ENCODE assay signal across 9 cellular contexts in genomic region chr5:151222054-151222768, GRCh38. TPM values are rescaled to one million over a fixed set of nuclear protein-coding genes. Genes with fewer than 3 reads are reported as not detected.
DNase-seq lines count a peak whose midpoint lies in the region; ATAC-seq and TF ChIP-seq lines count a peak whose summit lies in the region.
"Had no signal": no experiment of that assay in that cellular context is flagged by ENCODE, and none has a peak within 500 bp of the region (broad histone marks: within the 10 kb centered on the region; RNA-seq: fewer than 3 reads in every experiment).

No MANE protein-coding gene starts in this region.

- peak overlapping the region; percentile 98 for H3K9ac ChIP-seq in Karpas-422 (ENCODE audit: low read length)

- H3K9me3 ChIP-seq in Karpas-422 (ENCODE audit: low read length): no peaks in the 10 kb centered on the region
- no peaks in the 10 kb centered on the region for H3K9me3 ChIP-seq in lung (ENCODE audit: control insufficient read depth in 2 of 2, insufficient read depth in 1 of 2, low read length in 1 of 2)

- no peaks in the 10 kb centered on the region for H3K27me3 Mint-ChIP-seq in activated naive CD8-positive, alpha-beta T cell
- no peaks in the 10 kb centered on the region for H3K27me3 Mint-ChIP-seq in stimulated activated naive CD8-positive, alpha-beta T cell treated with anti-CD3 and anti-CD28 coated beads, Interleukin-15, amount 100 ng/mL, for 72 hours

- H3K4me1 ChIP-seq in Karpas-422 (ENCODE audit: low read length) (peaks cover 84% of the 10 kb centered on the region), lung (ENCODE audit: control insufficient read depth in 2 of 2, insufficient read depth in 2 of 2, low read length in 2 of 2) (peaks cover 8 to 30% of the 10 kb centered on the region in 2 donors)

- no peak overlapping the region for H2AFZ ChIP-seq in Karpas-422 (ENCODE audit: low read length)

- H4K20me1 ChIP-seq in Karpas-422 (ENCODE audit: insufficient read depth, low read depth, low read length): no peaks in the 10 kb centered on the region

- no peaks in the 10 kb centered on the region for H3K9me3 Mint-ChIP-seq in activated naive CD8-positive, alpha-beta T cell (ENCODE audit: low read depth)
- no peaks in the 10 kb centered on the region for H3K9me3 Mint-ChIP-seq in stimulated activated naive CD8-positive, alpha-beta T cell treated with anti-CD3 and anti-CD28 coated beads, Interleukin-15, amount 100 ng/mL, for 72 hours

- peak overlapping the region; percentile 76 for H3K4me2 ChIP-seq in Karpas-422 (ENCODE audit: low read depth, low read length, poor library complexity, severe bottlenecking)

- peak overlapping the region; percentile 85 for H3K4me3 Mint-ChIP-seq in activated naive CD8-positive, alpha-beta T cell
- peak overlapping the region; percentile 82 to 95 for H3K4me3 Mint-ChIP-seq in stimulated activated naive CD8-positive, alpha-beta T cell treated with anti-CD3 and anti-CD28 coated beads, Interleukin-15, amount 100 ng/mL, for 72 hours

- peaks cover 62% of the 10 kb centered on the region for H3K79me2 ChIP-seq in Karpas-422 (ENCODE audit: low read length)

- peaks cover 72% of the 10 kb centered on the region for H3K4me1 Mint-ChIP-seq in activated naive CD8-positive, alpha-beta T cell (ENCODE audit: low read depth)
- peaks cover 72% of the 10 kb centered on the region for H3K4me1 Mint-ChIP-seq in stimulated activated naive CD8-positive, alpha-beta T cell treated with anti-CD3 and anti-CD28 coated beads, Interleukin-15, amount 100 ng/mL, for 72 hours

- peak overlapping the region; percentile 86 for H3K4me3 ChIP-seq in Karpas-422 (ENCODE audit: low read length)
- no peak overlapping the region for H3K4me3 ChIP-seq in lung

- H3K9me2 ChIP-seq in Karpas-422 (replicated peaks; ENCODE audit: insufficient read depth, low read length): no peaks in the 10 kb centered on the region

- TF ChIP-seq CTCF in lung (IDR thresholded peaks at IDR 0.05; ENCODE audit: control extremely low read depth, extremely low read depth): no peak

- H3K36me3 ChIP-seq in Karpas-422 (ENCODE audit: insufficient read depth, low read length) (peaks cover 8% of the 10 kb centered on the region; the same call in 1 of the 2 replicates), lung (ENCODE audit: control insufficient read depth in 2 of 2, insufficient read depth in 2 of 2, low read length in 2 of 2) (peaks cover 0 to under 1% of the 10 kb centered on the region in 2 donors)

- H3K27me3 ChIP-seq in Karpas-422 (ENCODE audit: low read length) (no peaks in the 10 kb centered on the region), lung (ENCODE audit: control insufficient read depth, insufficient read depth) (no peaks in the 10 kb centered on the region)

- peak; percentile 65 for DNase-seq in Karpas-422
- DNase-seq in lung (ENCODE audit: low spot score): no peak
- DNase-seq in stimulated activated naive CD8-positive, alpha-beta T cell treated with anti-CD3 and anti-CD28 coated beads, Interleukin-15, amount 100 ng/mL, for 72 hours: no peak
- no peak for DNase-seq in NCI-H128 (lab: John Stamatoyannopoulos, UW; ENCODE audit: unreplicated experiment)
- DNase-seq: anterior cingulate cortex, NCI-H2029 had no signal

- peak overlapping the region; percentile 96 for H3K27ac Mint-ChIP-seq in activated naive CD8-positive, alpha-beta T cell
- peak overlapping the region; percentile 54 to 92 for H3K27ac Mint-ChIP-seq in stimulated activated naive CD8-positive, alpha-beta T cell treated with anti-CD3 and anti-CD28 coated beads, Interleukin-15, amount 100 ng/mL, for 72 hours

- ATAC-seq in lung (ENCODE audit: insufficient read depth, low FRiP score) (no peak), GM18867 (IDR thresholded peaks at IDR 0.05; ENCODE audit: unreplicated experiment) (no peak), HG02759 (IDR thresholded peaks at IDR 0.05; ENCODE audit: unreplicated experiment) (no peak)
- ATAC-seq in stimulated activated naive CD8-positive, alpha-beta T cell treated with anti-CD3 and anti-CD28 coated beads, Interleukin-15, amount 100 ng/mL, for 72 hours: peak; percentile 45

- WGBS in lung, 2 donors: 83 to 92% methylated on average over 6 of the region's 6 CpGs

- H3K27ac ChIP-seq in Karpas-422 (ENCODE audit: low read length) (peak overlapping the region; percentile 100), lung (ENCODE audit: low read depth in 1 of 2, low read length in 1 of 2) (peak overlapping the region; percentile 94)

- peaks cover 8% of the 10 kb centered on the region for H3K36me3 Mint-ChIP-seq in activated naive CD8-positive, alpha-beta T cell

RNA-seq across cellular contexts. Expression of gene CCDC69, which starts 1.7 kb away (rescaled TPM):
- 241 and 291 TPM in 2 replicates for total RNA-seq in Karpas-422 (2014; rRNA removed; shearing (Covaris generic); ENCODE audit: low replicate concordance)
- total RNA-seq in lung: 10 to 100 TPM; 15.4 to 69.0 TPM
- 10 to 100 TPM; 54.7 to 73.6 TPM for polyA plus RNA-seq in lung

RNA-seq across cellular contexts. Expression of gene GM2A, which starts 30.8 kb away (rescaled TPM):
- 132 and 133 TPM in 2 replicates for total RNA-seq in Karpas-422 (2014; rRNA removed; shearing (Covaris generic); ENCODE audit: low replicate concordance)
- 10 to 100 TPM; 31.3 to 78.7 TPM for total RNA-seq in lung
- polyA plus RNA-seq in lung: 10 to 100 TPM; 36.5 to 39.7 TPM
